In genomic region chr3:155743616-155744015, GRCh38 we compare ENCODE assay signal across 8 cellular contexts. TPM values are rescaled to one million over a fixed set of nuclear protein-coding genes. Genes with fewer than 3 reads are reported as not detected.
DNase-seq lines count a peak whose midpoint lies in the region; ATAC-seq and TF ChIP-seq lines count a peak whose summit lies in the region.

No MANE protein-coding gene starts in this region.

- peak overlapping the region; percentile 67 for H3K4me3 ChIP-seq in AG04449 (ENCODE audit: low read depth, low read length)
- H3K4me3 ChIP-seq in mammary epithelial cell (replicated peaks in 1 of 3; ENCODE audit: insufficient read depth in 1 of 3, low read depth in 2 of 3, low read length in 3 of 3), result peak overlapping the region; percentile 64 to 74 (median 67)
- H3K4me3 ChIP-seq in mucosa of stomach (ENCODE audit: low read length), result peak overlapping the region; percentile 94

- H3K27ac ChIP-seq in mammary epithelial cell (ENCODE audit: insufficient read depth, low read depth, low read length), result no peak overlapping the region

- H3K9ac ChIP-seq in mammary epithelial cell (ENCODE audit: insufficient read depth, low read length) (peak overlapping the region; percentile 17), mucosa of stomach (ENCODE audit: low read length) (peak overlapping the region; percentile 92)

- ATAC-seq in GM18861 (IDR thresholded peaks at IDR 0.05; ENCODE audit: unreplicated experiment) (no peak), GM21367 (IDR thresholded peaks at IDR 0.05; ENCODE audit: unreplicated experiment) (no peak), HG03469 (IDR thresholded peaks at IDR 0.05; ENCODE audit: unreplicated experiment) (no peak)

- no peaks in the 10 kb centered on the region for H4K20me1 ChIP-seq in mammary epithelial cell (ENCODE audit: insufficient read depth, low read length)

- H3K79me2 ChIP-seq in mammary epithelial cell (ENCODE audit: insufficient read depth, low read length), result no peaks in the 10 kb centered on the region

- peaks cover 9% of the 10 kb centered on the region for H3K4me1 ChIP-seq in mammary epithelial cell (ENCODE audit: insufficient read depth, low read length)
- no peaks in the 10 kb centered on the region for H3K4me1 ChIP-seq in mucosa of stomach (ENCODE audit: control insufficient read depth, insufficient read depth, low read length)

- dilution Hi-C loops in mammary epithelial cell (cut with HindIII; ENCODE audit: low sequenced_read_pairs), result no loop called here

- TF ChIP-seq CTCF in AG04449 (IDR thresholded peaks at IDR 0.05; ENCODE audit: insufficient read depth, low read length, missing control alignments) (no peak), mammary epithelial cell (conservative IDR thresholded peaks at IDR 0.05 in 1 of 2, IDR thresholded peaks at IDR 0.05 in 1 of 2; ENCODE audit: extremely low read depth in 1 of 2, insufficient read depth in 1 of 2, low read depth in 1 of 2, low read length in 2 of 2) (no peak)

- H3K27me3 ChIP-seq in mammary epithelial cell (ENCODE audit: insufficient read depth, low read length) (peaks cover 2% of the 10 kb centered on the region), mucosa of stomach (ENCODE audit: control insufficient read depth, insufficient read depth, low read length) (peaks cover 10% of the 10 kb centered on the region)

- DNase-seq in AG04449 (ENCODE audit: low read depth, low spot score), result no peak
- peak; percentile 52 for DNase-seq in HT-29 (ENCODE audit: low spot score)
- no peak for DNase-seq in mammary epithelial cell
- no peak for DNase-seq in NCI-H1436 treated with DMSO at 0.1 percent for 48 hours (lab: John Stamatoyannopoulos, UW)

- H3K9me3 ChIP-seq in mammary epithelial cell (replicated peaks; ENCODE audit: insufficient read depth, low read length), result no peaks in the 10 kb centered on the region
- H3K9me3 ChIP-seq in mucosa of stomach (ENCODE audit: control insufficient read depth, low read length), result no peaks in the 10 kb centered on the region

- H3K36me3 ChIP-seq in mammary epithelial cell (ENCODE audit: insufficient read depth, low read length) (no peaks in the 10 kb centered on the region), mucosa of stomach (ENCODE audit: control insufficient read depth, insufficient read depth, low read length) (no peaks in the 10 kb centered on the region)

- peak overlapping the region; percentile 92 for H3K4me2 ChIP-seq in mammary epithelial cell (ENCODE audit: insufficient read depth, low read depth, low read length)

- CTCF ChIA-PET in AG04449 (lab: Yijun Ruan, JAX) (interaction anchor here (1.1 kb wide), 1 partner anchor 11 kb away, joined by 3 read pairs; no protein-coding TSS in a partner anchor), mammary epithelial cell (lab: Charles Lee; ENCODE audit: low non-redundant PET) (no interaction called here)

- POLR2A ChIA-PET in AG04449 (lab: Yijun Ruan, JAX), result no interaction called here

- intact Hi-C loops in mammary epithelial cell (cut with micrococcal nuclease), result no loop called here

- in situ Hi-C loops in mammary epithelial cell (cut with MboI; ENCODE audit: low sequenced_read_pairs in 2 of 2), result no loop called here

- peak overlapping the region; percentile 99 for H2AFZ ChIP-seq in mammary epithelial cell (ENCODE audit: low read depth, low read length)

- BruUV-seq in mammary epithelial cell (replicated peaks; lab: Mats Ljungman, UMichigan), result no TSS peak

- WGBS in mammary epithelial cell (ENCODE audit: low coverage, missing lambda C conversion rate), result 5% methylated on average over 8 of the region's 8 CpGs

RNA-seq across cellular contexts. Expression of gene PLCH1, which starts 1.3 kb away (rescaled TPM):
- total RNA-seq in HT-29 (2014; rRNA removed; shearing (Covaris generic)), result 1.9 TPM in 2 replicates
- total RNA-seq in mammary epithelial cell, result 1 to 10 TPM in 1 of 2 donors, under 1 TPM in 1; 0.28 to 4.3 TPM
- polyA plus RNA-seq in mammary epithelial cell, result 0.42 TPM
- polyA minus RNA-seq in mammary epithelial cell, result 7.7 TPM
